ENCODE assay signal across 20 cellular contexts in genomic region chr1:231926340-231926739, GRCh38.
A peak's percentile ranks its signal among the peaks of the same experiment; 100 is the strongest.
DNase-seq lines count a peak whose midpoint lies in the region; ATAC-seq, FAIRE-seq and TF ChIP-seq lines count a peak whose summit lies in the region.
"Had no signal": no experiment of that assay in that cellular context is flagged by ENCODE, and none has a peak within 500 bp of the region (broad histone marks: within the 10 kb centered on the region; RNA-seq: fewer than 3 reads in every experiment).

No MANE protein-coding gene starts in this region.

- CTCF ChIA-PET in activated CD8-positive, alpha-beta T cell treated with anti-CD3 and anti-CD28 coated beads for 36 hours (lab: Charles Lee), result interaction anchor here (1.2 kb wide), 1 partner anchor 169 kb away, joined by 4 read pairs; no protein-coding TSS in a partner anchor
- CTCF ChIA-PET in activated CD8-positive, alpha-beta T cell treated with anti-CD3 and anti-CD28 coated beads, Interleukin-2, amount 10 ng/mL, durations not matched to agents 7 days and 5 days (lab: Charles Lee), result no interaction called here

- H3K36me3 Mint-ChIP-seq in activated CD8-positive, alpha-beta T cell treated with anti-CD3 and anti-CD28 coated beads for 36 hours (ENCODE audit: low read depth), result no peaks in the 10 kb centered on the region
- no peaks in the 10 kb centered on the region for H3K36me3 Mint-ChIP-seq in activated CD8-positive, alpha-beta T cell treated with anti-CD3 and anti-CD28 coated beads, Interleukin-2, amount 10 ng/mL, durations not matched to agents 7 days and 5 days (ENCODE audit: low read depth)
- no peaks in the 10 kb centered on the region for H3K36me3 Mint-ChIP-seq in stimulated activated effector memory CD8-positive, alpha-beta T cell treated with anti-CD3 and anti-CD28 coated beads, Interleukin-12 subunit alpha, Interleukin-12 subunit beta, amount 100 ng/mL, for 72 hours
- H3K36me3 Mint-ChIP-seq in GM23338 (ENCODE audit: low read depth), result peaks cover 3% of the 10 kb centered on the region; the same call in 1 of the 3 replicates

- FAIRE-seq in bronchial epithelial cell (lab: Jason Lieb, UNC), result no peak
- FAIRE-seq: HepG2, RCC 7860 had no signal

- H3F3A ChIP-seq in GM23338 (replicated peaks; ENCODE audit: low read depth), result no peaks in the 10 kb centered on the region

- H3K9me3 Mint-ChIP-seq in activated CD8-positive, alpha-beta T cell treated with anti-CD3 and anti-CD28 coated beads for 36 hours, result no peaks in the 10 kb centered on the region
- no peaks in the 10 kb centered on the region for H3K9me3 Mint-ChIP-seq in activated CD8-positive, alpha-beta T cell treated with anti-CD3 and anti-CD28 coated beads, Interleukin-2, amount 10 ng/mL, durations not matched to agents 7 days and 5 days (ENCODE audit: insufficient read depth)
- H3K9me3 Mint-ChIP-seq in stimulated activated effector memory CD8-positive, alpha-beta T cell treated with anti-CD3 and anti-CD28 coated beads, Interleukin-12 subunit alpha, Interleukin-12 subunit beta, amount 100 ng/mL, for 72 hours, result no peaks in the 10 kb centered on the region
- H3K9me3 Mint-ChIP-seq in GM23338, result no peaks in the 10 kb centered on the region

- peaks cover 6% of the 10 kb centered on the region; the same call in 1 of the 2 replicates for H3K9me2 ChIP-seq in GM23338 (ENCODE audit: insufficient read depth)

- H4K20me1 ChIP-seq in GM23338 (replicated peaks; ENCODE audit: insufficient read depth), result 0 out of 2 replicates have a peak, but pooled peaks cover 3% of the 10 kb centered on the region
- H4K20me1 ChIP-seq: BLaER1 had no signal

- POLR2A ChIA-PET in activated CD8-positive, alpha-beta T cell treated with anti-CD3 and anti-CD28 coated beads for 36 hours (lab: Charles Lee), result no interaction called here
- POLR2A ChIA-PET in activated CD8-positive, alpha-beta T cell treated with anti-CD3 and anti-CD28 coated beads, Interleukin-2, amount 10 ng/mL, durations not matched to agents 7 days and 5 days (lab: Charles Lee), result no interaction called here

- intact Hi-C loops in activated CD8-positive, alpha-beta T cell treated with anti-CD3 and anti-CD28 coated beads for 36 hours (cut with micrococcal nuclease), result no loop called here
- intact Hi-C loops in left ventricle myocardium inferior (cut with micrococcal nuclease), result no loop called here

- H3K27ac ChIP-seq in left ventricle myocardium inferior (replicated peaks), result peak overlapping the region; percentile 68
- no peak overlapping the region for H3K27ac ChIP-seq in GM23338 (ENCODE audit: low read depth)
- H3K27ac ChIP-seq: BLaER1, KMS-11 had no signal

- H3K4me2 ChIP-seq in GM23338, result no peak overlapping the region
- H3K4me2 ChIP-seq: BLaER1, KMS-11 had no signal

- ATAC-seq in activated CD8-positive, alpha-beta T cell treated with anti-CD3 and anti-CD28 coated beads for 36 hours, result peak; percentile 27
- ATAC-seq in activated CD8-positive, alpha-beta T cell treated with anti-CD3 and anti-CD28 coated beads, Interleukin-2, amount 10 ng/mL, durations not matched to agents 7 days and 5 days, result no peak
- peak; percentile 90 for ATAC-seq in stimulated activated effector memory CD8-positive, alpha-beta T cell treated with anti-CD3 and anti-CD28 coated beads, Interleukin-12 subunit alpha, Interleukin-12 subunit beta, amount 100 ng/mL, for 72 hours
- no peak for ATAC-seq in HG03457 (IDR thresholded peaks at IDR 0.05; ENCODE audit: unreplicated experiment)
- no peak for ATAC-seq in GM23338
- ATAC-seq: HepG2 had no signal

- H3K27ac Mint-ChIP-seq in activated CD8-positive, alpha-beta T cell treated with anti-CD3 and anti-CD28 coated beads for 36 hours, result no peak overlapping the region
- H3K27ac Mint-ChIP-seq in activated CD8-positive, alpha-beta T cell treated with anti-CD3 and anti-CD28 coated beads, Interleukin-2, amount 10 ng/mL, durations not matched to agents 7 days and 5 days, result no peak overlapping the region
- no peak overlapping the region for H3K27ac Mint-ChIP-seq in stimulated activated effector memory CD8-positive, alpha-beta T cell treated with anti-CD3 and anti-CD28 coated beads, Interleukin-12 subunit alpha, Interleukin-12 subunit beta, amount 100 ng/mL, for 72 hours
- no peak overlapping the region for H3K27ac Mint-ChIP-seq in GM23338
- H3K27ac Mint-ChIP-seq: HFFc6 had no signal

- no peak overlapping the region for H2AFZ ChIP-seq in GM23338

- no peaks in the 10 kb centered on the region for H3K27me3 Mint-ChIP-seq in activated CD8-positive, alpha-beta T cell treated with anti-CD3 and anti-CD28 coated beads for 36 hours
- H3K27me3 Mint-ChIP-seq in activated CD8-positive, alpha-beta T cell treated with anti-CD3 and anti-CD28 coated beads, Interleukin-2, amount 10 ng/mL, durations not matched to agents 7 days and 5 days (ENCODE audit: low read depth), result no peaks in the 10 kb centered on the region
- H3K27me3 Mint-ChIP-seq in GM23338 (ENCODE audit: insufficient read depth, low read depth, poor library complexity), result peaks cover 8% of the 10 kb centered on the region

- H3K27me3 ChIP-seq in bronchial epithelial cell (ENCODE audit: control insufficient read depth, insufficient read depth, low read length) (no peaks in the 10 kb centered on the region), left ventricle myocardium inferior (ENCODE audit: low read depth) (no peaks in the 10 kb centered on the region), GM23338 (ENCODE audit: insufficient read depth) (no peaks in the 10 kb centered on the region)
- H3K27me3 ChIP-seq: BLaER1, MG63 had no signal

- H3K36me3 ChIP-seq in bronchial epithelial cell (ENCODE audit: control insufficient read depth, insufficient read depth, low read length), result no peaks in the 10 kb centered on the region
- no peaks in the 10 kb centered on the region for H3K36me3 ChIP-seq in left ventricle myocardium inferior
- H3K36me3 ChIP-seq in GM23338 (ENCODE audit: insufficient read depth), result no peaks in the 10 kb centered on the region
- H3K36me3 ChIP-seq: BLaER1, MG63 had no signal

- DNase-seq in activated CD8-positive, alpha-beta T cell treated with anti-CD3 and anti-CD28 coated beads for 36 hours, result no peak
- DNase-seq in activated CD8-positive, alpha-beta T cell treated with anti-CD3 and anti-CD28 coated beads, Interleukin-2, amount 10 ng/mL, durations not matched to agents 7 days and 5 days, result no peak
- DNase-seq in bronchial epithelial cell (ENCODE audit: low read depth) (peak; percentile 27), left ventricle myocardium inferior (no peak), SHP77 (lab: John Stamatoyannopoulos, UW) (no peak), GM23338 (ENCODE audit: low spot score) (no peak)
- no peak for DNase-seq in stimulated activated effector memory CD8-positive, alpha-beta T cell treated with anti-CD3 and anti-CD28 coated beads, Interleukin-12 subunit alpha, Interleukin-12 subunit beta, amount 100 ng/mL, for 72 hours (ENCODE audit: low spot score in 2 of 2)
- DNase-seq: 8988T; CD8-positive, alpha-beta memory T cell; HFFc6; MG63; NCI-H1105; NCI-H1694 treated with DMSO at 0.1 percent for 48 hours; NCI-H446; NCI-H774 had no signal

- H3K4me1 ChIP-seq in left ventricle myocardium inferior (peaks cover 83% of the 10 kb centered on the region), GM23338 (ENCODE audit: insufficient read depth) (peaks cover 13% of the 10 kb centered on the region)
- H3K4me1 ChIP-seq: BLaER1 had no signal

- TF ChIP-seq CTCF in activated CD8-positive, alpha-beta T cell treated with anti-CD3 and anti-CD28 coated beads for 36 hours (IDR thresholded peaks at IDR 0.05), result no peak
- TF ChIP-seq CTCF in bronchial epithelial cell (IDR thresholded peaks at IDR 0.05; ENCODE audit: insufficient read depth, low read length, severe bottlenecking) (no peak), left ventricle myocardium inferior (IDR thresholded peaks at IDR 0.05; ENCODE audit: borderline replicate concordance) (no peak), GM23338 (conservative IDR thresholded peaks at IDR 0.05; ENCODE audit: low read depth in 2 of 2) (no peak)

- H3K9me3 ChIP-seq in left ventricle myocardium inferior (replicated peaks), result no peaks in the 10 kb centered on the region
- H3K9me3 ChIP-seq: BLaER1, MG63 had no signal

- no peak overlapping the region for H3K4me3 Mint-ChIP-seq in activated CD8-positive, alpha-beta T cell treated with anti-CD3 and anti-CD28 coated beads for 36 hours
- no peak overlapping the region for H3K4me3 Mint-ChIP-seq in activated CD8-positive, alpha-beta T cell treated with anti-CD3 and anti-CD28 coated beads, Interleukin-2, amount 10 ng/mL, durations not matched to agents 7 days and 5 days
- H3K4me3 Mint-ChIP-seq in stimulated activated effector memory CD8-positive, alpha-beta T cell treated with anti-CD3 and anti-CD28 coated beads, Interleukin-12 subunit alpha, Interleukin-12 subunit beta, amount 100 ng/mL, for 72 hours, result no peak overlapping the region
- H3K4me3 Mint-ChIP-seq in GM23338, result no peak overlapping the region
- H3K4me3 Mint-ChIP-seq: CD8-positive, alpha-beta memory T cell; HFFc6 had no signal

- H3K4me1 Mint-ChIP-seq in activated CD8-positive, alpha-beta T cell treated with anti-CD3 and anti-CD28 coated beads for 36 hours (ENCODE audit: low read depth), result peaks cover 42% of the 10 kb centered on the region
- H3K4me1 Mint-ChIP-seq in activated CD8-positive, alpha-beta T cell treated with anti-CD3 and anti-CD28 coated beads, Interleukin-2, amount 10 ng/mL, durations not matched to agents 7 days and 5 days (ENCODE audit: low read depth), result peaks cover 5% of the 10 kb centered on the region
- H3K4me1 Mint-ChIP-seq in stimulated activated effector memory CD8-positive, alpha-beta T cell treated with anti-CD3 and anti-CD28 coated beads, Interleukin-12 subunit alpha, Interleukin-12 subunit beta, amount 100 ng/mL, for 72 hours, result peaks cover 49% of the 10 kb centered on the region
- peaks cover 17% of the 10 kb centered on the region for H3K4me1 Mint-ChIP-seq in GM23338

- H3K79me2 ChIP-seq in GM23338 (replicated peaks; ENCODE audit: insufficient read depth), result no peaks in the 10 kb centered on the region

- H3K4me3 ChIP-seq in bronchial epithelial cell (ENCODE audit: low read depth, low read length) (no peak overlapping the region), left ventricle myocardium inferior (no peak overlapping the region), GM23338 (no peak overlapping the region)
- H3K4me3 ChIP-seq: BLaER1, MG63 had no signal

TF ChIP-seq in GM23338, 12 proteins besides CTCF, POLR2A, EP300 and RAD21 (continues in another document):
- TF ChIP-seq STAT1 (IDR thresholded peaks at IDR 0.05; ENCODE audit: unreplicated experiment) (no peak), NANOG (IDR thresholded peaks at IDR 0.05; ENCODE audit: borderline replicate concordance) (no peak), JUNB (IDR thresholded peaks at IDR 0.05; ENCODE audit: unreplicated experiment) (no peak), ZNF114 (CRISPR knock-in tag; IDR thresholded peaks at IDR 0.05) (no peak), ZNF331 (CRISPR knock-in tag; IDR thresholded peaks at IDR 0.05; ENCODE audit: low read depth) (no peak), CREB1 (CRISPR knock-in tag; IDR thresholded peaks at IDR 0.05; ENCODE audit: low read depth) (no peak)

Comparison
In these comparisons a context has a peak if more than half of its experiments do, and no peak if none do; other contexts are left out.
1. ATAC-seq: peak in activated CD8-positive, alpha-beta T cell treated with anti-CD3 and anti-CD28 coated beads for 36 hours (single experiment) and stimulated activated effector memory CD8-positive, alpha-beta T cell treated with anti-CD3 and anti-CD28 coated beads, Interleukin-12 subunit alpha, Interleukin-12 subunit beta, amount 100 ng/mL, for 72 hours (single experiment); none in activated CD8-positive, alpha-beta T cell treated with anti-CD3 and anti-CD28 coated beads, Interleukin-2, amount 10 ng/mL, durations not matched to agents 7 days and 5 days (single experiment), HG03457 (single experiment) and GM23338 (single experiment).